ENCODE assay signal across 1 cellular context in the genomic region with DNA sequence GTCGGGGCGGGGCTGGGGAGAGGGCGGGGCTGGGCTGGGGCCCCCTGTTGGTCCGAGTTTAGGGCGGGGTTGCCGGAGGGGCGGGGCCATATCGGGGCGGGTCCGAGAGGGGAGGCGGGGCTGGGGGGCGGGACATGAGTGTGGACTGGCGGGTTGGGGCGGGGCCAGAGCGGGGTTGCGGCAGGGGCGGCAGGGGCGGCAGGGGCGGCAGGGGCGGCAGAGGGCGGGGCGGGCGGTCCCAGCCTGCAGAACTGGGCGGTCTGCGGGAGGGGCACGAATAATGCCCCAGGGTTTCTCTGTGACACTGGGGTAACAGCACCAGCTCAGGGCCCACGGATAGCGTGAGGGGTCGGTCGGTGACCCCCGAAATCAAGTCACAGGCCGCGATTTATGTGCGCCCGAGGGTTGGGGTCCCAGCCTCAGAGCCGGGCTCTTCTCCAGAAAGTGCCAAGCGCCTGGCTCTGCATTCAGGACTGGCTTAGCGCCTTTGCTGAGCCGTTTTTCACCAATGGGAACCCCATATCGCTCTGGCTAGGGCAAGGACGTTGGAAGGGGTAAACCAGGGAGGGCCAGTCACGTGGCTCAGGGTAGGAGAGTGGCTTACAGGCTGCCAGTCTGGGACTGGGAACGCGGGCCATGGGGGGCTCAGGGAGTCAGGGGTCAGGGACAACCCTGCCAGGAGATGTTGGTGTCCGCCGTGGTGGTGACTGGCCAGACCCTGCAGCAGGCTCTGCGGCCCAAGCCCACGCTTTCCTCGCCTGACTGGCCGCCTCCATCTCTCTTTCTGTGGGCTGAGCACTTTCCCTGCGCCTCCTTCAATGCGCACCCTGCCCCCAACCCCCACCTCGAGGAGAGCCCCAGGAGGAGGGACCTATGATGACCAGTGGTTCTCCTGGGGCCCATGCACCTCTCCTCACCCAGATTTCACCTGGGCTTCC.
TF ChIP-seq lines count a peak whose summit lies in the region.

No MANE protein-coding gene starts in this region.

TF ChIP-seq in endothelial cell of umbilical vein, 7 proteins besides CTCF, POLR2A, EP300 and RAD21 (continued from another document):
- no peak for TF ChIP-seq JUN (IDR thresholded peaks at IDR 0.05; ENCODE audit: borderline replicate concordance, insufficient read depth, insufficient read length, low read depth)
- no peak for TF ChIP-seq POLR2AphosphoS5 (IDR thresholded peaks at IDR 0.05; ENCODE audit: insufficient read depth, low read depth, low read length)
- no peak for TF ChIP-seq MYC (IDR thresholded peaks at IDR 0.05; ENCODE audit: low read depth, low read length)
- no peak for TF ChIP-seq EZH2 (IDR thresholded peaks at IDR 0.05; ENCODE audit: borderline replicate concordance, low read depth, low read length, severe bottlenecking)
- TF ChIP-seq FOS (IDR thresholded peaks at IDR 0.05; ENCODE audit: borderline replicate concordance, insufficient read depth, low read length): no peak
